Comparison of ENCODE assay signal across 9 cellular contexts in genomic region chr2:36322108-36322507, GRCh38.
DNase-seq lines count a peak whose midpoint lies in the region; ATAC-seq and TF ChIP-seq lines count a peak whose summit lies in the region.
"Had no signal": no experiment of that assay in that cellular context is flagged by ENCODE, and none has a peak within 500 bp of the region (broad histone marks: within the 10 kb centered on the region; RNA-seq: fewer than 3 reads in every experiment).

No MANE protein-coding gene starts in this region.

- ATAC-seq in SK-N-SH treated with all-trans-retinoic acid at 6 μM for 48 hours (peak; percentile 92), HG02870 (IDR thresholded peaks at IDR 0.05; ENCODE audit: unreplicated experiment) (no peak), GM21529 (IDR thresholded peaks at IDR 0.05; ENCODE audit: unreplicated experiment) (no peak), GM21381 (IDR thresholded peaks at IDR 0.05; ENCODE audit: unreplicated experiment) (no peak)

- DNase-seq in NCI-H526 (lab: John Stamatoyannopoulos, UW) = peak; percentile 19 to 34
- no peak for DNase-seq in NCI-H526 treated with DMSO at 0.1 percent for 48 hours (lab: John Stamatoyannopoulos, UW)
- DNase-seq in glomerular visceral epithelial cell (ENCODE audit: extremely low spot score) = peak; percentile 27
- peak; percentile 38 for DNase-seq in stromal cell of bone marrow (ENCODE audit: low read depth)
- DNase-seq: activated B cell treated with CpG ODN at 0.5 μM for 24 hours had no signal

TF ChIP-seq in SK-N-SH treated with all-trans-retinoic acid at 6 μM for 48 hours, 23 proteins besides CTCF, POLR2A, EP300 and RAD21:
- TF ChIP-seq ZC3H10 (CRISPR knock-in tag; IDR thresholded peaks at IDR 0.05) = no peak
- no peak for TF ChIP-seq ISL1 (CRISPR knock-in tag; IDR thresholded peaks at IDR 0.05)
- no peak for TF ChIP-seq ZNF8 (CRISPR knock-in tag; IDR thresholded peaks at IDR 0.05)
- TF ChIP-seq CSRNP3 (CRISPR knock-in tag; IDR thresholded peaks at IDR 0.05) = no peak
- TF ChIP-seq TOX (CRISPR knock-in tag; IDR thresholded peaks at IDR 0.05; ENCODE audit: borderline replicate concordance) = no peak
- TF ChIP-seq ESRRG (CRISPR knock-in tag; IDR thresholded peaks at IDR 0.05) = no peak
- no peak for TF ChIP-seq RARB (CRISPR knock-in tag; IDR thresholded peaks at IDR 0.05)
- no peak for TF ChIP-seq ZNF70 (CRISPR knock-in tag; IDR thresholded peaks at IDR 0.05)
- TF ChIP-seq BACH2 (CRISPR knock-in tag; IDR thresholded peaks at IDR 0.05; ENCODE audit: borderline replicate concordance) = no peak
- TF ChIP-seq GLIS3 (CRISPR knock-in tag; IDR thresholded peaks at IDR 0.05) = no peak
- no peak for TF ChIP-seq TSHZ2 (CRISPR knock-in tag; IDR thresholded peaks at IDR 0.05)
- TF ChIP-seq ZFP3 (CRISPR knock-in tag; IDR thresholded peaks at IDR 0.05) = no peak
- TF ChIP-seq, protein P1, sequence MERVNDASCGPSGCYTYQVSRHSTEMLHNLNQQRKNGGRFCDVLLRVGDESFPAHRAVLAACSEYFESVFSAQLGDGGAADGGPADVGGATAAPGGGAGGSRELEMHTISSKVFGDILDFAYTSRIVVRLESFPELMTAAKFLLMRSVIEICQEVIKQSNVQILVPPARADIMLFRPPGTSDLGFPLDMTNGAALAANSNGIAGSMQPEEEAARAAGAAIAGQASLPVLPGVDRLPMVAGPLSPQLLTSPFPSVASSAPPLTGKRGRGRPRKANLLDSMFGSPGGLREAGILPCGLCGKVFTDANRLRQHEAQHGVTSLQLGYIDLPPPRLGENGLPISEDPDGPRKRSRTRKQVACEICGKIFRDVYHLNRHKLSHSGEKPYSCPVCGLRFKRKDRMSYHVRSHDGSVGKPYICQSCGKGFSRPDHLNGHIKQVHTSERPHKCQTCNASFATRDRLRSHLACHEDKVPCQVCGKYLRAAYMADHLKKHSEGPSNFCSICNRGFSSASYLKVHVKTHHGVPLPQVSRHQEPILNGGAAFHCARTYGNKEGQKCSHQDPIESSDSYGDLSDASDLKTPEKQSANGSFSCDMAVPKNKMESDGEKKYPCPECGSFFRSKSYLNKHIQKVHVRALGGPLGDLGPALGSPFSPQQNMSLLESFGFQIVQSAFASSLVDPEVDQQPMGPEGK (CRISPR knock-in tag; IDR thresholded peaks at IDR 0.05; ENCODE audit: borderline replicate concordance) = no peak
- TF ChIP-seq, protein P2, sequence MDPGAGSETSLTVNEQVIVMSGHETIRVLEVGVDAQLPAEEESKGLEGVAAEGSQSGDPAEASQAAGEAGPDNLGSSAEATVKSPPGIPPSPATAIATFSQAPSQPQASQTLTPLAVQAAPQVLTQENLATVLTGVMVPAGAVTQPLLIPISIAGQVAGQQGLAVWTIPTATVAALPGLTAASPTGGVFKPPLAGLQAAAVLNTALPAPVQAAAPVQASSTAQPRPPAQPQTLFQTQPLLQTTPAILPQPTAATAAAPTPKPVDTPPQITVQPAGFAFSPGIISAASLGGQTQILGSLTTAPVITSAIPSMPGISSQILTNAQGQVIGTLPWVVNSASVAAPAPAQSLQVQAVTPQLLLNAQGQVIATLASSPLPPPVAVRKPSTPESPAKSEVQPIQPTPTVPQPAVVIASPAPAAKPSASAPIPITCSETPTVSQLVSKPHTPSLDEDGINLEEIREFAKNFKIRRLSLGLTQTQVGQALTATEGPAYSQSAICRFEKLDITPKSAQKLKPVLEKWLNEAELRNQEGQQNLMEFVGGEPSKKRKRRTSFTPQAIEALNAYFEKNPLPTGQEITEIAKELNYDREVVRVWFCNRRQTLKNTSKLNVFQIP (CRISPR knock-in tag; IDR thresholded peaks at IDR 0.05; ENCODE audit: borderline replicate concordance, low read depth) = no peak
- no peak for TF ChIP-seq PPARA (CRISPR knock-in tag; IDR thresholded peaks at IDR 0.05; ENCODE audit: borderline replicate concordance)
